7 cellular contexts compared by ENCODE assay signal in genomic region chr1:21570885-21571284, GRCh38.
"Had no signal": no experiment of that assay in that cellular context is flagged by ENCODE, and none has a peak within 500 bp of the region (broad histone marks: within the 10 kb centered on the region; RNA-seq: fewer than 3 reads in every experiment).

No MANE protein-coding gene starts in this region.

- ATAC-seq: GM23338 had no signal

- DNase-seq: H9, HCEC 1CT, KG1 had no signal

- H3K4me2 ChIP-seq: GM23338 had no signal

- H2AFZ ChIP-seq: GM23338 had no signal

- H3K4me3 ChIP-seq: GM23338 had no signal

- FAIRE-seq: H1, H54, HTR-8/SVneo had no signal
